Comparison of ENCODE assay signal across 4 cellular contexts in the genomic region with DNA sequence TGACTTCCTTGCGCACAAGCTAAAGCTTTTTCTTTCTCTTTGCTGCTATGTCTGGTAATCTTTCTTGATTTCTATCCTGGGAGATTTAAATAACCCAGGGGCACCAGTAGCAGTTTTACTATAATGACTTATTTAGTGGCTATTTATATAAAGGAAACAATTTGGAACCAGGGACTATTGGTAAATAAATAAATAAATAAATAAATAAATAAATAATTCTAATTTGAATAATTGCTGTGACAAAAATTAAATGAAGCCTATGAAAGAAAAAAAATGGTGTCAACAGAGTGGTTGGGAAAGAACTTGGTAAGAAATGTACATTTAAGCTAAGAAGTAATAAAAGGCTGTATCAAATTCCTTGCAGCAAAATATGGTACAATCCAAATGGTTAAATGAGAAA.
TF ChIP-seq lines count a peak whose summit lies in the region.

No MANE protein-coding gene starts in this region.

TF ChIP-seq in A549, 52 proteins besides CTCF, POLR2A, EP300 and RAD21:
- TF ChIP-seq PHF8 (IDR thresholded peaks at IDR 0.05; ENCODE audit: borderline replicate concordance, low read depth), result no peak
- TF ChIP-seq ZC3H11A (IDR thresholded peaks at IDR 0.05), result peak; percentile 61

TF ChIP-seq in GM23338, 12 proteins besides CTCF, POLR2A, EP300 and RAD21 (continues in another document):
- no peak for TF ChIP-seq STAT1 (IDR thresholded peaks at IDR 0.05; ENCODE audit: unreplicated experiment)
- no peak for TF ChIP-seq ZNF114 (CRISPR knock-in tag; IDR thresholded peaks at IDR 0.05)
- TF ChIP-seq NANOG (IDR thresholded peaks at IDR 0.05; ENCODE audit: borderline replicate concordance), result no peak
- TF ChIP-seq JUNB (IDR thresholded peaks at IDR 0.05; ENCODE audit: unreplicated experiment), result no peak
- no peak for TF ChIP-seq EZH2phosphoT487 (IDR thresholded peaks at IDR 0.05; ENCODE audit: unreplicated experiment)
- no peak for TF ChIP-seq POLR2AphosphoS5 (IDR thresholded peaks at IDR 0.05; ENCODE audit: low read depth)
- TF ChIP-seq CREB1 (CRISPR knock-in tag; IDR thresholded peaks at IDR 0.05; ENCODE audit: low read depth), result no peak
- no peak for TF ChIP-seq EZH2 (IDR thresholded peaks at IDR 0.05; ENCODE audit: low read depth, unreplicated experiment)
- TF ChIP-seq, protein P1, sequence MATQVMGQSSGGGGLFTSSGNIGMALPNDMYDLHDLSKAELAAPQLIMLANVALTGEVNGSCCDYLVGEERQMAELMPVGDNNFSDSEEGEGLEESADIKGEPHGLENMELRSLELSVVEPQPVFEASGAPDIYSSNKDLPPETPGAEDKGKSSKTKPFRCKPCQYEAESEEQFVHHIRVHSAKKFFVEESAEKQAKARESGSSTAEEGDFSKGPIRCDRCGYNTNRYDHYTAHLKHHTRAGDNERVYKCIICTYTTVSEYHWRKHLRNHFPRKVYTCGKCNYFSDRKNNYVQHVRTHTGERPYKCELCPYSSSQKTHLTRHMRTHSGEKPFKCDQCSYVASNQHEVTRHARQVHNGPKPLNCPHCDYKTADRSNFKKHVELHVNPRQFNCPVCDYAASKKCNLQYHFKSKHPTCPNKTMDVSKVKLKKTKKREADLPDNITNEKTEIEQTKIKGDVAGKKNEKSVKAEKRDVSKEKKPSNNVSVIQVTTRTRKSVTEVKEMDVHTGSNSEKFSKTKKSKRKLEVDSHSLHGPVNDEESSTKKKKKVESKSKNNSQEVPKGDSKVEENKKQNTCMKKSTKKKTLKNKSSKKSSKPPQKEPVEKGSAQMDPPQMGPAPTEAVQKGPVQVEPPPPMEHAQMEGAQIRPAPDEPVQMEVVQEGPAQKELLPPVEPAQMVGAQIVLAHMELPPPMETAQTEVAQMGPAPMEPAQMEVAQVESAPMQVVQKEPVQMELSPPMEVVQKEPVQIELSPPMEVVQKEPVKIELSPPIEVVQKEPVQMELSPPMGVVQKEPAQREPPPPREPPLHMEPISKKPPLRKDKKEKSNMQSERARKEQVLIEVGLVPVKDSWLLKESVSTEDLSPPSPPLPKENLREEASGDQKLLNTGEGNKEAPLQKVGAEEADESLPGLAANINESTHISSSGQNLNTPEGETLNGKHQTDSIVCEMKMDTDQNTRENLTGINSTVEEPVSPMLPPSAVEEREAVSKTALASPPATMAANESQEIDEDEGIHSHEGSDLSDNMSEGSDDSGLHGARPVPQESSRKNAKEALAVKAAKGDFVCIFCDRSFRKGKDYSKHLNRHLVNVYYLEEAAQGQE (IDR thresholded peaks at IDR 0.05; ENCODE audit: unreplicated experiment), result no peak
- TF ChIP-seq, protein P2, sequence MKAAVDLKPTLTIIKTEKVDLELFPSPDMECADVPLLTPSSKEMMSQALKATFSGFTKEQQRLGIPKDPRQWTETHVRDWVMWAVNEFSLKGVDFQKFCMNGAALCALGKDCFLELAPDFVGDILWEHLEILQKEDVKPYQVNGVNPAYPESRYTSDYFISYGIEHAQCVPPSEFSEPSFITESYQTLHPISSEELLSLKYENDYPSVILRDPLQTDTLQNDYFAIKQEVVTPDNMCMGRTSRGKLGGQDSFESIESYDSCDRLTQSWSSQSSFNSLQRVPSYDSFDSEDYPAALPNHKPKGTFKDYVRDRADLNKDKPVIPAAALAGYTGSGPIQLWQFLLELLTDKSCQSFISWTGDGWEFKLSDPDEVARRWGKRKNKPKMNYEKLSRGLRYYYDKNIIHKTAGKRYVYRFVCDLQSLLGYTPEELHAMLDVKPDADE (IDR thresholded peaks at IDR 0.05), result no peak
- TF ChIP-seq ZNF331 (CRISPR knock-in tag; IDR thresholded peaks at IDR 0.05; ENCODE audit: low read depth), result no peak

TF ChIP-seq in WTC11, 78 proteins besides CTCF, POLR2A, EP300 and RAD21:
- TF ChIP-seq HMGA2 (CRISPR knock-in tag; IDR thresholded peaks at IDR 0.05), result 0 out of 2 replicates have a peak, but pooled peaks have one; percentile 29
- TF ChIP-seq, protein P3, sequence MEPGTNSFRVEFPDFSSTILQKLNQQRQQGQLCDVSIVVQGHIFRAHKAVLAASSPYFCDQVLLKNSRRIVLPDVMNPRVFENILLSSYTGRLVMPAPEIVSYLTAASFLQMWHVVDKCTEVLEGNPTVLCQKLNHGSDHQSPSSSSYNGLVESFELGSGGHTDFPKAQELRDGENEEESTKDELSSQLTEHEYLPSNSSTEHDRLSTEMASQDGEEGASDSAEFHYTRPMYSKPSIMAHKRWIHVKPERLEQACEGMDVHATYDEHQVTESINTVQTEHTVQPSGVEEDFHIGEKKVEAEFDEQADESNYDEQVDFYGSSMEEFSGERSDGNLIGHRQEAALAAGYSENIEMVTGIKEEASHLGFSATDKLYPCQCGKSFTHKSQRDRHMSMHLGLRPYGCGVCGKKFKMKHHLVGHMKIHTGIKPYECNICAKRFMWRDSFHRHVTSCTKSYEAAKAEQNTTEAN (CRISPR knock-in tag; IDR thresholded peaks at IDR 0.05), result no peak

TF ChIP-seq in H1, 55 proteins besides CTCF, POLR2A, EP300 and RAD21:
- TF ChIP-seq YY1 (IDR thresholded peaks at IDR 0.05; ENCODE audit: low read depth, low read length) (no peak), POLR2AphosphoS5 (IDR thresholded peaks at IDR 0.05; ENCODE audit: low read depth, low read length) (no peak), SUZ12 (IDR thresholded peaks at IDR 0.05; ENCODE audit: low read length) (no peak), PHF8 (conservative IDR thresholded peaks at IDR 0.05; ENCODE audit: low read depth, low read length) (no peak), KDM5A (IDR thresholded peaks at IDR 0.05; ENCODE audit: low read length) (no peak)
